1 cellular context compared by ENCODE assay signal in genomic region chr4:74202062-74202586, GRCh38.
TF ChIP-seq lines count a peak whose summit lies in the region.

No MANE protein-coding gene starts in this region.

TF ChIP-seq in HepG2, 621 proteins besides CTCF, POLR2A, EP300 and RAD21 (continued from another document and continues in another):
- TF ChIP-seq MLX (CRISPR knock-in tag; IDR thresholded peaks at IDR 0.05): peak; percentile 80
- no peak for TF ChIP-seq EEA1 (CRISPR knock-in tag; IDR thresholded peaks at IDR 0.05; ENCODE audit: borderline replicate concordance)
- TF ChIP-seq ZSCAN31 (CRISPR knock-in tag; IDR thresholded peaks at IDR 0.05; ENCODE audit: low read depth): no peak
- no peak for TF ChIP-seq TGIF2 (CRISPR knock-in tag; IDR thresholded peaks at IDR 0.05)
- no peak for TF ChIP-seq GZF1 (CRISPR knock-in tag; IDR thresholded peaks at IDR 0.05)
- TF ChIP-seq ZFP36L1 (CRISPR knock-in tag; IDR thresholded peaks at IDR 0.05): peak; percentile 95; the same call in 1 of the 2 replicates
- TF ChIP-seq ONECUT2 (CRISPR knock-in tag; IDR thresholded peaks at IDR 0.05): peak; percentile 48; the same call in 1 of the 2 replicates
- TF ChIP-seq, protein P1, sequence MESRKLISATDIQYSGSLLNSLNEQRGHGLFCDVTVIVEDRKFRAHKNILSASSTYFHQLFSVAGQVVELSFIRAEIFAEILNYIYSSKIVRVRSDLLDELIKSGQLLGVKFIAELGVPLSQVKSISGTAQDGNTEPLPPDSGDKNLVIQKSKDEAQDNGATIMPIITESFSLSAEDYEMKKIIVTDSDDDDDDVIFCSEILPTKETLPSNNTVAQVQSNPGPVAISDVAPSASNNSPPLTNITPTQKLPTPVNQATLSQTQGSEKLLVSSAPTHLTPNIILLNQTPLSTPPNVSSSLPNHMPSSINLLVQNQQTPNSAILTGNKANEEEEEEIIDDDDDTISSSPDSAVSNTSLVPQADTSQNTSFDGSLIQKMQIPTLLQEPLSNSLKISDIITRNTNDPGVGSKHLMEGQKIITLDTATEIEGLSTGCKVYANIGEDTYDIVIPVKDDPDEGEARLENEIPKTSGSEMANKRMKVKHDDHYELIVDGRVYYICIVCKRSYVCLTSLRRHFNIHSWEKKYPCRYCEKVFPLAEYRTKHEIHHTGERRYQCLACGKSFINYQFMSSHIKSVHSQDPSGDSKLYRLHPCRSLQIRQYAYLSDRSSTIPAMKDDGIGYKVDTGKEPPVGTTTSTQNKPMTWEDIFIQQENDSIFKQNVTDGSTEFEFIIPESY (CRISPR knock-in tag; IDR thresholded peaks at IDR 0.05): no peak
- TF ChIP-seq PAX8 (CRISPR knock-in tag; IDR thresholded peaks at IDR 0.05; ENCODE audit: borderline replicate concordance): no peak
- no peak for TF ChIP-seq KAT2B (IDR thresholded peaks at IDR 0.05; ENCODE audit: borderline replicate concordance, low read depth, low read length)
- TF ChIP-seq ZNF776 (CRISPR knock-in tag; IDR thresholded peaks at IDR 0.05): no peak
- TF ChIP-seq TARDBP (CRISPR knock-in tag; IDR thresholded peaks at IDR 0.05): peak; percentile 95
- TF ChIP-seq AHDC1 (CRISPR knock-in tag; IDR thresholded peaks at IDR 0.05; ENCODE audit: borderline replicate concordance): peak; percentile 97
- no peak for TF ChIP-seq ZNF225 (CRISPR knock-in tag; IDR thresholded peaks at IDR 0.05)
- TF ChIP-seq, protein P2, sequence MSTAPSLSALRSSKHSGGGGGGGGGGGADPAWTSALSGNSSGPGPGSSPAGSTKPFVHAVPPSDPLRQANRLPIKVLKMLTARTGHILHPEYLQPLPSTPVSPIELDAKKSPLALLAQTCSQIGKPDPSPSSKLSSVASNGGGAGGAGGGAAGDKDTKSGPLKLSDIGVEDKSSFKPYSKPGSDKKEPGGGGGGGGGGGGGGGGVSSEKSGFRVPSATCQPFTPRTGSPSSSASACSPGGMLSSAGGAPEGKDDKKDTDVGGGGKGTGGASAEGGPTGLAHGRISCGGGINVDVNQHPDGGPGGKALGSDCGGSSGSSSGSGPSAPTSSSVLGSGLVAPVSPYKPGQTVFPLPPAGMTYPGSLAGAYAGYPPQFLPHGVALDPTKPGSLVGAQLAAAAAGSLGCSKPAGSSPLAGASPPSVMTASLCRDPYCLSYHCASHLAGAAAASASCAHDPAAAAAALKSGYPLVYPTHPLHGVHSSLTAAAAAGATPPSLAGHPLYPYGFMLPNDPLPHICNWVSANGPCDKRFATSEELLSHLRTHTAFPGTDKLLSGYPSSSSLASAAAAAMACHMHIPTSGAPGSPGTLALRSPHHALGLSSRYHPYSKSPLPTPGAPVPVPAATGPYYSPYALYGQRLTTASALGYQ (CRISPR knock-in tag; IDR thresholded peaks at IDR 0.05): peak; percentile 100
- no peak for TF ChIP-seq ZNF737 (CRISPR knock-in tag; IDR thresholded peaks at IDR 0.05; ENCODE audit: borderline replicate concordance)
- no peak for TF ChIP-seq DNMT1 (CRISPR knock-in tag; IDR thresholded peaks at IDR 0.05)
- no peak for TF ChIP-seq ZNF207 (IDR thresholded peaks at IDR 0.05; ENCODE audit: borderline replicate concordance)
- TF ChIP-seq HNRNPUL1 (IDR thresholded peaks at IDR 0.05; ENCODE audit: low read depth, low read length): no peak
- peak; percentile 71 for TF ChIP-seq ASH2L (IDR thresholded peaks at IDR 0.05; ENCODE audit: insufficient read length, low read depth, low read length)
- TF ChIP-seq ZNF773 (CRISPR knock-in tag; IDR thresholded peaks at IDR 0.05; ENCODE audit: borderline replicate concordance): no peak
- TF ChIP-seq ZNF766 (CRISPR knock-in tag; IDR thresholded peaks at IDR 0.05; ENCODE audit: borderline replicate concordance): no peak
- no peak for TF ChIP-seq STAG1 (CRISPR knock-in tag; IDR thresholded peaks at IDR 0.05)
- TF ChIP-seq, protein P3, sequence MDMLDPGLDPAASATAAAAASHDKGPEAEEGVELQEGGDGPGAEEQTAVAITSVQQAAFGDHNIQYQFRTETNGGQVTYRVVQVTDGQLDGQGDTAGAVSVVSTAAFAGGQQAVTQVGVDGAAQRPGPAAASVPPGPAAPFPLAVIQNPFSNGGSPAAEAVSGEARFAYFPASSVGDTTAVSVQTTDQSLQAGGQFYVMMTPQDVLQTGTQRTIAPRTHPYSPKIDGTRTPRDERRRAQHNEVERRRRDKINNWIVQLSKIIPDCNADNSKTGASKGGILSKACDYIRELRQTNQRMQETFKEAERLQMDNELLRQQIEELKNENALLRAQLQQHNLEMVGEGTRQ (IDR thresholded peaks at IDR 0.05; ENCODE audit: low read depth, low read length): no peak
- TF ChIP-seq, protein P3 (CRISPR knock-in tag; IDR thresholded peaks at IDR 0.05; ENCODE audit: borderline replicate concordance): no peak
- no peak for TF ChIP-seq SRSF1 (optimal IDR thresholded peaks at IDR 0.05; ENCODE audit: low read depth, low read length)
- peak; percentile 94 for TF ChIP-seq PAXIP1 (CRISPR knock-in tag; conservative IDR thresholded peaks at IDR 0.05)
- TF ChIP-seq ZNF264 (CRISPR knock-in tag; IDR thresholded peaks at IDR 0.05): no peak
- TF ChIP-seq ZBTB7A (CRISPR knock-in tag; IDR thresholded peaks at IDR 0.05): no peak
- no peak for TF ChIP-seq KDM2A (CRISPR knock-in tag; IDR thresholded peaks at IDR 0.05; ENCODE audit: borderline replicate concordance, low read depth)
- no peak; the same call in 1 of the 2 replicates for TF ChIP-seq ZNF331 (CRISPR knock-in tag; IDR thresholded peaks at IDR 0.05)
- no peak for TF ChIP-seq ADNP (CRISPR knock-in tag; IDR thresholded peaks at IDR 0.05)
- TF ChIP-seq, protein P4, sequence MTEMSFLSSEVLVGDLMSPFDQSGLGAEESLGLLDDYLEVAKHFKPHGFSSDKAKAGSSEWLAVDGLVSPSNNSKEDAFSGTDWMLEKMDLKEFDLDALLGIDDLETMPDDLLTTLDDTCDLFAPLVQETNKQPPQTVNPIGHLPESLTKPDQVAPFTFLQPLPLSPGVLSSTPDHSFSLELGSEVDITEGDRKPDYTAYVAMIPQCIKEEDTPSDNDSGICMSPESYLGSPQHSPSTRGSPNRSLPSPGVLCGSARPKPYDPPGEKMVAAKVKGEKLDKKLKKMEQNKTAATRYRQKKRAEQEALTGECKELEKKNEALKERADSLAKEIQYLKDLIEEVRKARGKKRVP (CRISPR knock-in tag; IDR thresholded peaks at IDR 0.05): peak in 1 of 2 experiments; percentile 67; a peak in 2 of 4 replicates
- TF ChIP-seq HNF4G (IDR thresholded peaks at IDR 0.05; ENCODE audit: borderline replicate concordance, low read depth, low read length): peak; percentile 89
- peak; percentile 73; the same call in 1 of the 2 replicates for TF ChIP-seq HNF4G (CRISPR knock-in tag; IDR thresholded peaks at IDR 0.05; ENCODE audit: borderline replicate concordance, low read depth)
- 0 out of 2 replicates have a peak, but pooled peaks have one; percentile 42 for TF ChIP-seq SSRP1 (CRISPR knock-in tag; IDR thresholded peaks at IDR 0.05)
- no peak for TF ChIP-seq SCMH1 (CRISPR knock-in tag; IDR thresholded peaks at IDR 0.05; ENCODE audit: borderline replicate concordance)
- TF ChIP-seq ZNF614 (CRISPR knock-in tag; IDR thresholded peaks at IDR 0.05; ENCODE audit: borderline replicate concordance): peak; percentile 66; the same call in 1 of the 2 replicates
- TF ChIP-seq, protein P5, sequence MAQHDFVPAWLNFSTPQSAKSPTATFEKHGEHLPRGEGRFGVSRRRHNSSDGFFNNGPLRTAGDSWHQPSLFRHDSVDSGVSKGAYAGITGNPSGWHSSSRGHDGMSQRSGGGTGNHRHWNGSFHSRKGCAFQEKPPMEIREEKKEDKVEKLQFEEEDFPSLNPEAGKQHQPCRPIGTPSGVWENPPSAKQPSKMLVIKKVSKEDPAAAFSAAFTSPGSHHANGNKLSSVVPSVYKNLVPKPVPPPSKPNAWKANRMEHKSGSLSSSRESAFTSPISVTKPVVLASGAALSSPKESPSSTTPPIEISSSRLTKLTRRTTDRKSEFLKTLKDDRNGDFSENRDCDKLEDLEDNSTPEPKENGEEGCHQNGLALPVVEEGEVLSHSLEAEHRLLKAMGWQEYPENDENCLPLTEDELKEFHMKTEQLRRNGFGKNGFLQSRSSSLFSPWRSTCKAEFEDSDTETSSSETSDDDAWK (CRISPR knock-in tag; IDR thresholded peaks at IDR 0.05): no peak
- TF ChIP-seq BCL6 (CRISPR knock-in tag; IDR thresholded peaks at IDR 0.05): peak; percentile 93
